Comparison of ENCODE assay signal across 17 cellular contexts in genomic region chr17:35811759-35812158, GRCh38. TPM values are rescaled to one million over a fixed set of nuclear protein-coding genes. Genes with fewer than 3 reads are reported as not detected.
DNase-seq lines count a peak whose midpoint lies in the region; ATAC-seq, FAIRE-seq and TF ChIP-seq lines count a peak whose summit lies in the region.
"Had no signal": no experiment of that assay in that cellular context is flagged by ENCODE, and none has a peak within 500 bp of the region (broad histone marks: within the 10 kb centered on the region; RNA-seq: fewer than 3 reads in every experiment).

No MANE protein-coding gene starts in this region.

- peak overlapping the region; percentile 99 for H3K4me3 ChIP-seq in NB4 (ENCODE audit: low read depth, low read length)
- no peak overlapping the region for H3K4me3 ChIP-seq in osteoblast (ENCODE audit: insufficient read depth, low read length)

- H3K79me2 ChIP-seq in osteoblast (ENCODE audit: insufficient read depth, low read length): peaks cover 75% of the 10 kb centered on the region

- no peak overlapping the region for H2AFZ ChIP-seq in osteoblast (ENCODE audit: low read length)

- H3K27me3 ChIP-seq in osteoblast (ENCODE audit: insufficient read depth, low read length): no peaks in the 10 kb centered on the region

- no peak for DNase-seq in activated T-cell treated with anti-CD3 and anti-CD28 coated beads, Interleukin-2, amount 50 U/mL, for 24 hours
- no peak for DNase-seq in activated T-cell treated with anti-CD3 and anti-CD28 coated beads for 4 hours
- no peak for DNase-seq in NB4 (ENCODE audit: low read depth)
- DNase-seq in effector memory CD8-positive, alpha-beta T cell: no peak
- no peak for DNase-seq in osteoblast (ENCODE audit: insufficient read length, low spot score, missing footprints)
- DNase-seq in hippocampal formation (lab: John Stamatoyannopoulos, UW): no peak
- no peak for DNase-seq in NCI-H1092 (lab: John Stamatoyannopoulos, UW)
- DNase-seq in frontal cortex (ENCODE audit: low spot score in 2 of 2): no peak
- DNase-seq: aorta; mesendoderm; NCI-H2107; posterior cingulate gyrus; stimulated activated CD4-positive, alpha-beta T cell treated with anti-CD3 and anti-CD28 coated beads, Interleukin-12 subunit alpha, Interleukin-12 subunit beta, amount 100 ng/mL, for 4 hours had no signal

- peak overlapping the region; percentile 71 for H3K27ac Mint-ChIP-seq in activated T-cell treated with anti-CD3 and anti-CD28 coated beads, Interleukin-2, amount 50 U/mL, for 24 hours
- peak overlapping the region in 1 of 2 donors; percentile 52 for H3K27ac Mint-ChIP-seq in effector memory CD8-positive, alpha-beta T cell

- peaks cover 66% of the 10 kb centered on the region for H3K36me3 Mint-ChIP-seq in activated T-cell treated with anti-CD3 and anti-CD28 coated beads, Interleukin-2, amount 50 U/mL, for 24 hours (ENCODE audit: low read depth)
- peaks cover 30% of the 10 kb centered on the region for H3K36me3 Mint-ChIP-seq in effector memory CD8-positive, alpha-beta T cell (ENCODE audit: insufficient read depth)

- no peak overlapping the region for H3K27ac ChIP-seq in osteoblast (ENCODE audit: low read depth, low read length)
- H3K27ac ChIP-seq: VCaP had no signal

- H3K9me3 Mint-ChIP-seq in activated T-cell treated with anti-CD3 and anti-CD28 coated beads, Interleukin-2, amount 50 U/mL, for 24 hours: no peaks in the 10 kb centered on the region
- no peaks in the 10 kb centered on the region for H3K9me3 Mint-ChIP-seq in effector memory CD8-positive, alpha-beta T cell

- H3K4me1 ChIP-seq in osteoblast (ENCODE audit: insufficient read depth, low read length): peaks cover 39% of the 10 kb centered on the region

- TF ChIP-seq POLR2A in NB4 (IDR thresholded peaks at IDR 0.05; ENCODE audit: extremely low read depth, insufficient read length): no peak

- H3K4me2 ChIP-seq in osteoblast (ENCODE audit: insufficient read depth, low read length): peak overlapping the region; percentile 26

- TF ChIP-seq CTCF in NB4 (IDR thresholded peaks at IDR 0.05; ENCODE audit: low read depth, low read length) (no peak), osteoblast (IDR thresholded peaks at IDR 0.05; ENCODE audit: extremely low read depth, low read depth, low read length) (no peak)

- peaks cover 71% of the 10 kb centered on the region for H3K4me1 Mint-ChIP-seq in activated T-cell treated with anti-CD3 and anti-CD28 coated beads, Interleukin-2, amount 50 U/mL, for 24 hours (ENCODE audit: low read depth)
- peaks cover 35 to 57% of the 10 kb centered on the region in 2 donors for H3K4me1 Mint-ChIP-seq in effector memory CD8-positive, alpha-beta T cell (ENCODE audit: low read depth in 2 of 2)

- H3K9me3 ChIP-seq in osteoblast (ENCODE audit: low read depth, low read length): no peaks in the 10 kb centered on the region

- no peak for FAIRE-seq in frontal cortex (lab: Jason Lieb, UNC)

- H4K20me1 ChIP-seq in osteoblast (ENCODE audit: insufficient read depth, low read length): peaks cover 40% of the 10 kb centered on the region

- H3K4me3 Mint-ChIP-seq in activated T-cell treated with anti-CD3 and anti-CD28 coated beads, Interleukin-2, amount 50 U/mL, for 24 hours: peak overlapping the region; percentile 94
- peak overlapping the region; percentile 90 to 95 for H3K4me3 Mint-ChIP-seq in effector memory CD8-positive, alpha-beta T cell

- H3K36me3 ChIP-seq in osteoblast (ENCODE audit: insufficient read depth, low read length): peaks cover 10% of the 10 kb centered on the region

- no peaks in the 10 kb centered on the region for H3K27me3 Mint-ChIP-seq in activated T-cell treated with anti-CD3 and anti-CD28 coated beads, Interleukin-2, amount 50 U/mL, for 24 hours
- H3K27me3 Mint-ChIP-seq in effector memory CD8-positive, alpha-beta T cell: no peaks in the 10 kb centered on the region

- no peak for ATAC-seq in effector memory CD8-positive, alpha-beta T cell (replicated peaks)

RNA-seq across cellular contexts. Expression of gene TAF15, which starts 2.5 kb away (rescaled TPM):
- 53.3 and 55.0 TPM in 2 replicates for total RNA-seq in osteoblast
- 48.1 TPM for total RNA-seq in frontal cortex

RNA-seq across cellular contexts. Expression of gene MMP28, which starts 16.3 kb away (rescaled TPM):
- total RNA-seq in osteoblast (1.2 and 1.8 TPM in 2 replicates), frontal cortex (9.4 TPM)

RNA-seq across cellular contexts. Expression of gene C17orf50, which starts 51.1 kb away (rescaled TPM):
- total RNA-seq in osteoblast: not detected in 2 replicates
- 0.41 TPM for total RNA-seq in frontal cortex
- total RNA-seq: aorta, dermis microvascular lymphatic vessel endothelial cell, MCF 10A, temporal lobe had no signal

RNA-seq across cellular contexts. Expression of gene HEATR9, which starts 56.9 kb away (rescaled TPM):
- total RNA-seq in osteoblast (not detected in 2 replicates), frontal cortex (not detected)
- total RNA-seq: aorta, dermis microvascular lymphatic vessel endothelial cell, MCF 10A, temporal lobe had no signal

RNA-seq across cellular contexts. Expression of gene GAS2L2, which starts 58.7 kb away (rescaled TPM):
- total RNA-seq in osteoblast: not detected in 2 replicates
- under 0.01 TPM for total RNA-seq in frontal cortex
- total RNA-seq: aorta, dermis microvascular lymphatic vessel endothelial cell had no signal
